ENCODE assay signal across 10 cellular contexts in genomic region chr6:150003599-150003998, GRCh38. TPM values are rescaled to one million over a fixed set of nuclear protein-coding genes. Genes with fewer than 3 reads are reported as not detected.
"Had no signal": no experiment of that assay in that cellular context is flagged by ENCODE, and none has a peak within 500 bp of the region (broad histone marks: within the 10 kb centered on the region; RNA-seq: fewer than 3 reads in every experiment).

No MANE protein-coding gene starts in this region.

RNA-seq across cellular contexts. Expression of gene RAET1L, which starts 21.7 kb away (rescaled TPM):
- total RNA-seq: activated CD4-positive, alpha-beta memory T cell treated with anti-CD3 and anti-CD28 coated beads, Interleukin-2, amount 10 ng/mL, durations not matched to agents 7 days and 5 days; activated CD4-positive, alpha-beta T cell treated with anti-CD3 and anti-CD28 coated beads for 36 hours; endothelial cell of umbilical vein; fibroblast of villous mesenchyme; glomerular endothelial cell; hepatocyte; left ventricle myocardium inferior; thyroid gland; uterus had no signal
- polyA plus RNA-seq: endothelial cell of umbilical vein, hepatocyte had no signal

RNA-seq across cellular contexts. Expression of gene ULBP1, which starts 39.9 kb away (rescaled TPM):
- total RNA-seq: colonic mucosa, uterus had no signal
